1 cellular context compared by ENCODE assay signal in genomic region chr13:43319617-43320444, GRCh38.
TF ChIP-seq lines count a peak whose summit lies in the region.

No MANE protein-coding gene starts in this region.

TF ChIP-seq in H1, 55 proteins besides CTCF, POLR2A, EP300 and RAD21:
- TF ChIP-seq, protein P1, sequence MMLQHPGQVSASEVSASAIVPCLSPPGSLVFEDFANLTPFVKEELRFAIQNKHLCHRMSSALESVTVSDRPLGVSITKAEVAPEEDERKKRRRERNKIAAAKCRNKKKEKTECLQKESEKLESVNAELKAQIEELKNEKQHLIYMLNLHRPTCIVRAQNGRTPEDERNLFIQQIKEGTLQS (IDR thresholded peaks at IDR 0.05; ENCODE audit: insufficient read depth, low read depth, low read length), result no peak
- TF ChIP-seq TEAD4 (IDR thresholded peaks at IDR 0.05; ENCODE audit: low read depth, low read length), result peak; percentile 63
- TF ChIP-seq EZH2 (IDR thresholded peaks at IDR 0.05; ENCODE audit: low read depth, low read length, severe bottlenecking), result no peak
